ENCODE assay signal across 2 cellular contexts in the genomic region with DNA sequence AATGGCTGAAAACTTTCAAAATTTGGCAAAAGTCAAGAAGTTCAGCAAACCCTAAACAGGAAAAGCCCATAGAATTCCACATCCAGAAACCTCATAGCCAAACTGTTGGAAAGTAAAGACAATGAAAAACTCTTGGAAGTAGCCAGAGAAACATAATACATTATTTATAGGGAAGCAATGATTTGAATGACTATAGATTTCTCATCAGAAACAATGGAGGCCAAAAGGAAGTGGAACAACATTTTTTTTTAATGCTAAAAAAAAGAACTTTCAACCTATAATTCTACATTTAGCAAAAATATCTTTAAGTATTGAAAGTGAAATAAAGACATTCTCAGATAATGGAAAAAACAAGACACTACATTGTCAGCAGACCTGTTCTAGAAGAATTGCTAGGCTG.
TF ChIP-seq lines count a peak whose summit lies in the region.

No MANE protein-coding gene starts in this region.

TF ChIP-seq in HEK293, 187 proteins besides CTCF, POLR2A, EP300 and RAD21:
- TF ChIP-seq, protein P1, sequence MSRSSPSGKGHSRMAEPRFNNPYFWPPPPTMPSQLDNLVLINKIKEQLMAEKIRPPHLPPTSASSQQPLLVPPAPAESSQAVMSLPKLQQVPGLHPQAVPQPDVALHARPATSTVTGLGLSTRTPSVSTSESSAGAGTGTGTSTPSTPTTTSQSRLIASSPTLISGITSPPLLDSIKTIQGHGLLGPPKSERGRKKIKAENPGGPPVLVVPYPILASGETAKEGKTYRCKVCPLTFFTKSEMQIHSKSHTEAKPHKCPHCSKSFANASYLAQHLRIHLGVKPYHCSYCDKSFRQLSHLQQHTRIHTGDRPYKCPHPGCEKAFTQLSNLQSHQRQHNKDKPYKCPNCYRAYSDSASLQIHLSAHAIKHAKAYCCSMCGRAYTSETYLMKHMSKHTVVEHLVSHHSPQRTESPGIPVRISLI (tag by site-specific recombination; IDR thresholded peaks at IDR 0.05) = no peak
- peak; percentile 62 for TF ChIP-seq SETDB1 (IDR thresholded peaks at IDR 0.05; ENCODE audit: insufficient read length, low read length)
TF ChIP-seq in HEK293: peak in this region for 1.

TF ChIP-seq in K562, 482 proteins besides CTCF, POLR2A, EP300 and RAD21 (continued from another document):
- TF ChIP-seq, protein P2, sequence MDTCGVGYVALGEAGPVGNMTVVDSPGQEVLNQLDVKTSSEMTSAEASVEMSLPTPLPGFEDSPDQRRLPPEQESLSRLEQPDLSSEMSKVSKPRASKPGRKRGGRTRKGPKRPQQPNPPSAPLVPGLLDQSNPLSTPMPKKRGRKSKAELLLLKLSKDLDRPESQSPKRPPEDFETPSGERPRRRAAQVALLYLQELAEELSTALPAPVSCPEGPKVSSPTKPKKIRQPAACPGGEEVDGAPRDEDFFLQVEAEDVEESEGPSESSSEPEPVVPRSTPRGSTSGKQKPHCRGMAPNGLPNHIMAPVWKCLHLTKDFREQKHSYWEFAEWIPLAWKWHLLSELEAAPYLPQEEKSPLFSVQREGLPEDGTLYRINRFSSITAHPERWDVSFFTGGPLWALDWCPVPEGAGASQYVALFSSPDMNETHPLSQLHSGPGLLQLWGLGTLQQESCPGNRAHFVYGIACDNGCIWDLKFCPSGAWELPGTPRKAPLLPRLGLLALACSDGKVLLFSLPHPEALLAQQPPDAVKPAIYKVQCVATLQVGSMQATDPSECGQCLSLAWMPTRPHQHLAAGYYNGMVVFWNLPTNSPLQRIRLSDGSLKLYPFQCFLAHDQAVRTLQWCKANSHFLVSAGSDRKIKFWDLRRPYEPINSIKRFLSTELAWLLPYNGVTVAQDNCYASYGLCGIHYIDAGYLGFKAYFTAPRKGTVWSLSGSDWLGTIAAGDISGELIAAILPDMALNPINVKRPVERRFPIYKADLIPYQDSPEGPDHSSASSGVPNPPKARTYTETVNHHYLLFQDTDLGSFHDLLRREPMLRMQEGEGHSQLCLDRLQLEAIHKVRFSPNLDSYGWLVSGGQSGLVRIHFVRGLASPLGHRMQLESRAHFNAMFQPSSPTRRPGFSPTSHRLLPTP (IDR thresholded peaks at IDR 0.05; ENCODE audit: borderline replicate concordance, extremely low read depth, insufficient read length) = no peak
- no peak for TF ChIP-seq ASH1L (IDR thresholded peaks at IDR 0.05; ENCODE audit: borderline replicate concordance, low read depth, partially characterized antibody)
- TF ChIP-seq POLR2AphosphoS5 (IDR thresholded peaks at IDR 0.05; ENCODE audit: control insufficient read depth, insufficient read depth, low read depth, low read length) = no peak
- no peak for TF ChIP-seq STAT5B (CRISPR knock-in tag; IDR thresholded peaks at IDR 0.05)
- TF ChIP-seq CBX3 (IDR thresholded peaks at IDR 0.05; ENCODE audit: borderline replicate concordance in 1 of 2, low read length in 2 of 2) = peak in 1 of 2 experiments; percentile 78; a peak in 2 of 3 replicates
- TF ChIP-seq ETV6 (IDR thresholded peaks at IDR 0.05; ENCODE audit: borderline replicate concordance in 1 of 2, low read depth in 2 of 2, low read length in 1 of 2) = no peak
- no peak for TF ChIP-seq ETV6 (CRISPR knock-in tag; IDR thresholded peaks at IDR 0.05; ENCODE audit: borderline replicate concordance)
- TF ChIP-seq HSF4 (CRISPR knock-in tag; IDR thresholded peaks at IDR 0.05; ENCODE audit: borderline replicate concordance) = no peak
- no peak for TF ChIP-seq HOXB6 (CRISPR knock-in tag; IDR thresholded peaks at IDR 0.05; ENCODE audit: borderline replicate concordance)
- no peak for TF ChIP-seq U2AF2 (optimal IDR thresholded peaks at IDR 0.05; ENCODE audit: low read depth, low read length)
- TF ChIP-seq RBM17 (IDR thresholded peaks at IDR 0.05; ENCODE audit: borderline replicate concordance, low read depth, low read length) = no peak
- TF ChIP-seq FOXK2 (conservative IDR thresholded peaks at IDR 0.05 in 1 of 2, IDR thresholded peaks at IDR 0.05 in 1 of 2; ENCODE audit: low read depth in 2 of 2) = no peak
- no peak for TF ChIP-seq MAFG (tag; conservative IDR thresholded peaks at IDR 0.05)
- TF ChIP-seq ZFP1 (CRISPR knock-in tag; IDR thresholded peaks at IDR 0.05) = no peak
- TF ChIP-seq FOSL1 (tag; conservative IDR thresholded peaks at IDR 0.05) = no peak
- peak; percentile 48; the same call in 1 of the 2 replicates for TF ChIP-seq ZNF384 (IDR thresholded peaks at IDR 0.05; ENCODE audit: low read depth, low read length)
- no peak for TF ChIP-seq HDAC6 (IDR thresholded peaks at IDR 0.05; ENCODE audit: low read depth, low read length)
- peak; percentile 93 for TF ChIP-seq TRIM28 (IDR thresholded peaks at IDR 0.05)
- TF ChIP-seq ZC3H8 (IDR thresholded peaks at IDR 0.05) = no peak
- TF ChIP-seq, protein P3, sequence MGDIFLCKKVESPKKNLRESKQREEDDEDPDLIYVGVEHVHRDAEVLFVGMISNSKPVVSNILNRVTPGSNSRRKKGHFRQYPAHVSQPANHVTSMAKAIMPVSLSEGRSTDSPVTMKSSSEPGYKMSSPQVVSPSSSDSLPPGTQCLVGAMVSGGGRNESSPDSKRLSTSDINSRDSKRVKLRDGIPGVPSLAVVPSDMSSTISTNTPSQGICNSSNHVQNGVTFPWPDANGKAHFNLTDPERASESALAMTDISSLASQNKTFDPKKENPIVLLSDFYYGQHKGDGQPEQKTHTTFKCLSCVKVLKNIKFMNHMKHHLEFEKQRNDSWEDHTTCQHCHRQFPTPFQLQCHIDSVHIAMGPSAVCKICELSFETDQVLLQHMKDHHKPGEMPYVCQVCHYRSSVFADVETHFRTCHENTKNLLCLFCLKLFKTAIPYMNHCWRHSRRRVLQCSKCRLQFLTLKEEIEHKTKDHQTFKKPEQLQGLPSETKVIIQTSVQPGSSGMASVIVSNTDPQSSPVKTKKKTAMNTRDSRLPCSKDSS (IDR thresholded peaks at IDR 0.05; ENCODE audit: low read depth, partially characterized antibody) = peak; percentile 27
- TF ChIP-seq CBX5 (IDR thresholded peaks at IDR 0.05; ENCODE audit: borderline replicate concordance, low read depth) = 0 out of 2 replicates have a peak, but pooled peaks have one; percentile 52
- TF ChIP-seq, protein P4, sequence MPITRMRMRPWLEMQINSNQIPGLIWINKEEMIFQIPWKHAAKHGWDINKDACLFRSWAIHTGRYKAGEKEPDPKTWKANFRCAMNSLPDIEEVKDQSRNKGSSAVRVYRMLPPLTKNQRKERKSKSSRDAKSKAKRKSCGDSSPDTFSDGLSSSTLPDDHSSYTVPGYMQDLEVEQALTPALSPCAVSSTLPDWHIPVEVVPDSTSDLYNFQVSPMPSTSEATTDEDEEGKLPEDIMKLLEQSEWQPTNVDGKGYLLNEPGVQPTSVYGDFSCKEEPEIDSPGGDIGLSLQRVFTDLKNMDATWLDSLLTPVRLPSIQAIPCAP (CRISPR knock-in tag; IDR thresholded peaks at IDR 0.05; ENCODE audit: borderline replicate concordance) = no peak
- no peak for TF ChIP-seq NCOA1 (IDR thresholded peaks at IDR 0.05; ENCODE audit: low read depth)
- no peak for TF ChIP-seq EHMT2 (IDR thresholded peaks at IDR 0.05)
- TF ChIP-seq KDM4B (IDR thresholded peaks at IDR 0.05; ENCODE audit: borderline replicate concordance in 2 of 2, low read depth in 1 of 2) = no peak
- no peak for TF ChIP-seq CTBP1 (IDR thresholded peaks at IDR 0.05; ENCODE audit: borderline replicate concordance)
- no peak for TF ChIP-seq FOS (IDR thresholded peaks at IDR 0.05; ENCODE audit: extremely low read depth, insufficient read length)
- no peak for TF ChIP-seq SETDB1 (IDR thresholded peaks at IDR 0.05; ENCODE audit: low read length)
- TF ChIP-seq RUNX1 (IDR thresholded peaks at IDR 0.05; ENCODE audit: low read depth) = no peak
- no peak for TF ChIP-seq ZNF699 (CRISPR knock-in tag; IDR thresholded peaks at IDR 0.05; ENCODE audit: insufficient replicate concordance)
- TF ChIP-seq ZNF785 (CRISPR knock-in tag; IDR thresholded peaks at IDR 0.05) = no peak
- TF ChIP-seq TRIM24 (IDR thresholded peaks at IDR 0.05) = peak in 1 of 2 experiments; percentile 58; a peak in 1 of 4 replicates
- TF ChIP-seq MTA3 (IDR thresholded peaks at IDR 0.05; ENCODE audit: borderline replicate concordance) = no peak
- TF ChIP-seq MECOM (CRISPR knock-in tag; IDR thresholded peaks at IDR 0.05) = no peak
- 0 out of 2 replicates have a peak, but pooled peaks have one; percentile 8 for TF ChIP-seq ZNF24 (IDR thresholded peaks at IDR 0.05)
- no peak for TF ChIP-seq HMG20A (CRISPR knock-in tag; conservative IDR thresholded peaks at IDR 0.05)
- TF ChIP-seq NR3C1 (CRISPR knock-in tag; IDR thresholded peaks at IDR 0.05) = no peak
- TF ChIP-seq, protein P5, sequence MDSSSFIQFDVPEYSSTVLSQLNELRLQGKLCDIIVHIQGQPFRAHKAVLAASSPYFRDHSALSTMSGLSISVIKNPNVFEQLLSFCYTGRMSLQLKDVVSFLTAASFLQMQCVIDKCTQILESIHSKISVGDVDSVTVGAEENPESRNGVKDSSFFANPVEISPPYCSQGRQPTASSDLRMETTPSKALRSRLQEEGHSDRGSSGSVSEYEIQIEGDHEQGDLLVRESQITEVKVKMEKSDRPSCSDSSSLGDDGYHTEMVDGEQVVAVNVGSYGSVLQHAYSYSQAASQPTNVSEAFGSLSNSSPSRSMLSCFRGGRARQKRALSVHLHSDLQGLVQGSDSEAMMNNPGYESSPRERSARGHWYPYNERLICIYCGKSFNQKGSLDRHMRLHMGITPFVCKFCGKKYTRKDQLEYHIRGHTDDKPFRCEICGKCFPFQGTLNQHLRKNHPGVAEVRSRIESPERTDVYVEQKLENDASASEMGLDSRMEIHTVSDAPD (CRISPR knock-in tag; IDR thresholded peaks at IDR 0.05) = no peak
- no peak for TF ChIP-seq TAF15 (IDR thresholded peaks at IDR 0.05; ENCODE audit: low read depth, low read length)
- TF ChIP-seq NCOA4 (IDR thresholded peaks at IDR 0.05; ENCODE audit: partially characterized antibody) = no peak
- TF ChIP-seq FOXJ3 (CRISPR knock-in tag; IDR thresholded peaks at IDR 0.05) = no peak
- TF ChIP-seq SUPT5H (IDR thresholded peaks at IDR 0.05) = no peak
- TF ChIP-seq, protein P6, sequence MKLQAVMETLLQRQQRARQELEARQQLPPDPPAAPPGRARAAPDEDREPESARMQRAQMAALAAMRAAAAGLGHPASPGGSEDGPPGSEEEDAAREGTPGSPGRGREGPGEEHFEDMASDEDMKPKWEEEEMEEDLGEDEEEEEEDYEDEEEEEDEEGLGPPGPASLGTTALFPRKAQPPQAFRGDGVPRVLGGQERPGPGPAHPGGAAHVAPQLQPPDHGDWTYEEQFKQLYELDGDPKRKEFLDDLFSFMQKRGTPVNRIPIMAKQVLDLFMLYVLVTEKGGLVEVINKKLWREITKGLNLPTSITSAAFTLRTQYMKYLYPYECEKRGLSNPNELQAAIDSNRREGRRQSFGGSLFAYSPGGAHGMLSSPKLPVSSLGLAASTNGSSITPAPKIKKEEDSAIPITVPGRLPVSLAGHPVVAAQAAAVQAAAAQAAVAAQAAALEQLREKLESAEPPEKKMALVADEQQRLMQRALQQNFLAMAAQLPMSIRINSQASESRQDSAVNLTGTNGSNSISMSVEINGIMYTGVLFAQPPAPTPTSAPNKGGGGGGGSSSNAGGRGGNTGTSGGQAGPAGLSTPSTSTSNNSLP (IDR thresholded peaks at IDR 0.05; ENCODE audit: borderline replicate concordance, low read depth, low read length) = 0 out of 2 replicates have a peak, but pooled peaks have one; percentile 24
TF ChIP-seq in K562: peak in this region for 8.
